34 cellular contexts compared by ENCODE assay signal in the genomic region with DNA sequence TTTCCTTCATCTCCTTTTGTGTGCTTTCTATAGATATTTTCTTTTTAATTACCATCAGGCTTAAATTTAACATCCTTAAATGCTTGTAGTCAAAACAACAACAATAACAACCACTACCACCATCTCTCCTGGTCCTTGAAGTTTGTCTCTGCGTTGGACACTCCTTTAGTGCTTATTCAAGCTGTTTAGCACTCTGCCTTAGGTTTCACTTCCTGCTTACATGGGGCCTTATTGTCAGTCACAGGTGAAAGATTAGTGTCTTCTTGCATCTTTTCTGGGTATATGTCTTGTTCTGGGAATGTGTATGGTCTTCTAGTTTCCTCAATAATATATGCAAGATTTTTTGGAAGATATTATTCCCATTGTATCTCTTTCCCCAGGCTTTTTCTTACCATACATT.
"Had no signal": no experiment of that assay in that cellular context is flagged by ENCODE, and none has a peak within 500 bp of the region (broad histone marks: within the 10 kb centered on the region; RNA-seq: fewer than 3 reads in every experiment).

No MANE protein-coding gene starts in this region.

- H3K36me3 ChIP-seq: adrenal gland, breast epithelium, SJSA1 had no signal

- H3K27me3 Mint-ChIP-seq: activated CD4-positive, alpha-beta T cell treated with anti-CD3 and anti-CD28 coated beads for 36 hours; activated CD4-positive, alpha-beta T cell treated with anti-CD3 and anti-CD28 coated beads, Interleukin-2, amount 10 ng/mL, durations not matched to agents 7 days and 5 days had no signal

- H3K27me3 ChIP-seq: adrenal gland, body of pancreas, breast epithelium, SJSA1 had no signal

- H3K27ac ChIP-seq: adrenal gland, body of pancreas, breast epithelium, coronary artery, SJSA1 had no signal

- H3K27ac Mint-ChIP-seq: activated CD4-positive, alpha-beta T cell treated with anti-CD3 and anti-CD28 coated beads for 36 hours; activated CD4-positive, alpha-beta T cell treated with anti-CD3 and anti-CD28 coated beads, Interleukin-2, amount 10 ng/mL, durations not matched to agents 7 days and 5 days; activated naive CD4-positive, alpha-beta T cell treated with anti-CD3 and anti-CD28 coated beads for 36 hours; activated naive CD4-positive, alpha-beta T cell treated with anti-CD3 and anti-CD28 coated beads, Interleukin-2, amount 50 U/mL, for 72 hours; activated T-helper 1 cell treated with anti-CD3 and anti-CD28 coated beads, Interleukin-12 subunit alpha, Interleukin-12 subunit beta, Interleukin-2, Interleukin-4 antibody, amounts not matched to agents 30 ng/mL and 10 ng/mL and 1 ng/mL, durations not matched to agents 14 hours and 24 hours and 36 hours; T-helper 1 cell treated with Interleukin-12 subunit alpha and Interleukin-12 subunit beta and Interleukin-4 antibody, amounts not matched to agents 30 μg/mL and 1 μg/mL, for 36 hours; T-helper 2 cell treated with Interferon-gamma antibody and Interleukin-4, amounts not matched to agents 5 μg/mL and 100 μg/mL, for 36 hours; WTC11 had no signal

- H3K4me2 ChIP-seq: SK-N-SH had no signal

- H3K4me1 Mint-ChIP-seq: activated CD4-positive, alpha-beta T cell treated with anti-CD3 and anti-CD28 coated beads for 36 hours; activated CD4-positive, alpha-beta T cell treated with anti-CD3 and anti-CD28 coated beads, Interleukin-2, amount 10 ng/mL, durations not matched to agents 7 days and 5 days; WTC11 had no signal

- H3K4me3 Mint-ChIP-seq: activated CD4-positive, alpha-beta T cell treated with anti-CD3 and anti-CD28 coated beads for 36 hours; activated CD4-positive, alpha-beta T cell treated with anti-CD3 and anti-CD28 coated beads, Interleukin-2, amount 10 ng/mL, durations not matched to agents 7 days and 5 days; activated naive CD4-positive, alpha-beta T cell treated with anti-CD3 and anti-CD28 coated beads for 36 hours; activated T-cell treated with anti-CD3 and anti-CD28 coated beads, Interleukin-2, amount 50 U/mL, for 4 hours; activated T-helper 1 cell treated with anti-CD3 and anti-CD28 coated beads, Interleukin-12 subunit alpha, Interleukin-12 subunit beta, Interleukin-2, Interleukin-4 antibody, amounts not matched to agents 30 ng/mL and 10 ng/mL and 1 ng/mL, durations not matched to agents 14 hours and 24 hours and 36 hours; T-helper 1 cell treated with Interleukin-12 subunit alpha and Interleukin-12 subunit beta and Interleukin-4 antibody, amounts not matched to agents 30 μg/mL and 1 μg/mL, for 36 hours; T-helper 2 cell treated with Interferon-gamma antibody and Interleukin-4, amounts not matched to agents 5 μg/mL and 100 μg/mL, for 36 hours; WTC11 had no signal

- H3K9me3 ChIP-seq: body of pancreas, SK-N-SH had no signal

- FAIRE-seq: astrocyte had no signal

- H3K4me3 ChIP-seq: adrenal gland, body of pancreas, breast epithelium, coronary artery, SJSA1 had no signal

- H3K4me1 ChIP-seq: adrenal gland, body of pancreas, breast epithelium, SJSA1 had no signal

- DNase-seq: activated CD4-positive, alpha-beta T cell treated with anti-CD3 and anti-CD28 coated beads for 36 hours; activated CD4-positive, alpha-beta T cell treated with anti-CD3 and anti-CD28 coated beads, Interleukin-2, amount 10 ng/mL, durations not matched to agents 7 days and 5 days; activated CD4-positive, alpha-beta T cell treated with anti-CD3 and anti-CD28 coated beads, Interleukin-2, amount 50 U/mL, for 48 hours; activated CD8-positive, alpha-beta memory T cell treated with anti-CD3 and anti-CD28 coated beads, Interleukin-2, amount 50 U/mL, for 4 hours; activated gamma-delta T cell treated with Interleukin-2 at 50 U/mL for 16 hours; activated naive CD4-positive, alpha-beta T cell treated with anti-CD3 and anti-CD28 coated beads for 36 hours; activated T-cell treated with anti-CD3 and anti-CD28 coated beads for 4 hours; activated T-cell treated with anti-CD3 and anti-CD28 coated beads, Interleukin-2, amount 50 U/mL, for 4 hours; adrenal gland; body of pancreas; NCI-H1048; NCI-H1105 treated with DMSO at 0.1 percent for 48 hours; NCI-H1436; NCI-H1694; NCI-H1930; NCI-H2081 treated with DMSO at 0.1 percent for 48 hours; NCI-H226; NCI-H446 treated with DMSO at 0.1 percent for 48 hours; NCI-H524; NCI-H69; NCI-H82; SHP77 treated with DMSO at 0.1 percent for 48 hours; SK-N-SH had no signal

- ATAC-seq: activated CD4-positive, alpha-beta T cell treated with anti-CD3 and anti-CD28 coated beads for 36 hours; activated CD4-positive, CD25-positive, alpha-beta regulatory T cell treated with anti-CD3 and anti-CD28 coated beads, Interleukin-2, amount 50 U/mL, for 24 hours; activated naive CD4-positive, alpha-beta T cell treated with anti-CD3 and anti-CD28 coated beads, Interleukin-2, amount 50 U/mL, for 72 hours; activated T-cell treated with anti-CD3 and anti-CD28 coated beads, Interleukin-2, amount 50 U/mL, for 4 hours; body of pancreas; Panc1; WTC11 had no signal

- H3K9ac ChIP-seq: SK-N-SH had no signal
